16 cellular contexts compared by ENCODE assay signal in the genomic region with DNA sequence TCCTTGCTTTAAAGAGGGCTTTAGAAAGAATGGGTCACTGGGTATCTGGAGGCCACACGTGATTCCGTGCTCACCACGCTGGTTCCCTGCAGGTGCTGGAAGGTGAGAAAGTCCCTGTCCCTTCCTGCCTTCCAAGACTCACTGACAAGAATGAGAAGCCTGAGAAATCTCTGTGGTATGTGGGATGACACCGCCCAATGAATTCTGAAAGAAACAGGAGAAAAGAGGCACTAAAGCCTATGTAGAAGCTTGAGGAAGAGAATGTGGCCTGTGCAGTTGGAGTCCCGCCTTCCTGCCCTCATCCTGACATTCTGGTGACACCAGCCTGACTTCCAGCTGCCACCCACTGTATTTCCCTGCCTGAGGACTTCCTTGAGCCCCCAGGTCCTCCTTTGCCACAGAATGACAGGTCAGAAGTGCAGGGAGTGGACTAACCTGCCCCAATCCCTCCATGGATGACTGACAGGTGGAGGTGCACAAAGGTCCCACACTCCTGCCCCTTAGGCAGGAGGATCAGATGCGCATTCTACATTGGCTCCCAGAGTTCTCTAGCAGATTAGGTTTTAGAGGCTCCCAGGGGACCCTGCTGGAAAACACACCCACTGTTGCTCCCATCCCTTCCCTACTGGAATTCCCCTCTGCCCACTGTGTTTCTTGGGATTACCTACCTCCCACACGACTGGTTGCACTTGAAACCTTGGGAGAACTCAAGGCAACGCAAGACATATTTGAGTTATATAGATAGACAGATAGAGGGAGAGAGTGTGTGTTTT. TPM values are rescaled to one million over a fixed set of nuclear protein-coding genes. Genes with fewer than 3 reads are reported as not detected.
A peak's percentile ranks its signal among the peaks of the same experiment; 100 is the strongest.
DNase-seq lines count a peak whose midpoint lies in the region; ATAC-seq and TF ChIP-seq lines count a peak whose summit lies in the region.
"Had no signal": no experiment of that assay in that cellular context is flagged by ENCODE, and none has a peak within 500 bp of the region (broad histone marks: within the 10 kb centered on the region; RNA-seq: fewer than 3 reads in every experiment).

No MANE protein-coding gene starts in this region.

- no peak for ATAC-seq in HG03039 (IDR thresholded peaks at IDR 0.05; ENCODE audit: unreplicated experiment)
- no peak for ATAC-seq in GM19324 (IDR thresholded peaks at IDR 0.05; ENCODE audit: low FRiP score, unreplicated experiment)
- ATAC-seq: effector memory CD8-positive, alpha-beta T cell; heart right ventricle; natural killer cell had no signal

- DNase-seq in A172 (ENCODE audit: low spot score), result peak; percentile 30
- DNase-seq in HEK293T (ENCODE audit: extremely low spot score), result no peak
- DNase-seq in SW480 (ENCODE audit: low spot score), result peak; percentile 6
- peak; percentile 77 for DNase-seq in islet precursor cell
- DNase-seq in DMS53 treated with DMSO at 0.1 percent for 48 hours (lab: John Stamatoyannopoulos, UW; ENCODE audit: unreplicated experiment), result no peak
- DNase-seq in NCI-H1436 (lab: John Stamatoyannopoulos, UW), result no peak
- DNase-seq: activated CD4-positive, alpha-beta T cell treated with anti-CD3 and anti-CD28 coated beads for 4 hours; activated CD8-positive, alpha-beta memory T cell treated with anti-CD3 and anti-CD28 coated beads, Interleukin-2, amount 50 U/mL, for 4 hours; cerebellar nuclear complex; effector memory CD8-positive, alpha-beta T cell; GOT3; heart right ventricle; natural killer cell; NCI-H146 had no signal

- POLR2A ChIA-PET in HEK293T (lab: Yijun Ruan, JAX), result interaction anchor here (0.8 kb wide), 1 partner anchor 23 kb away, joined by 3 read pairs; no protein-coding TSS in a partner anchor

- CTCF ChIA-PET in HEK293T (lab: Yijun Ruan, JAX), result no interaction called here

TF ChIP-seq in HEK293T, 16 proteins besides CTCF, POLR2A, EP300 and RAD21:
- TF ChIP-seq, protein P1, sequence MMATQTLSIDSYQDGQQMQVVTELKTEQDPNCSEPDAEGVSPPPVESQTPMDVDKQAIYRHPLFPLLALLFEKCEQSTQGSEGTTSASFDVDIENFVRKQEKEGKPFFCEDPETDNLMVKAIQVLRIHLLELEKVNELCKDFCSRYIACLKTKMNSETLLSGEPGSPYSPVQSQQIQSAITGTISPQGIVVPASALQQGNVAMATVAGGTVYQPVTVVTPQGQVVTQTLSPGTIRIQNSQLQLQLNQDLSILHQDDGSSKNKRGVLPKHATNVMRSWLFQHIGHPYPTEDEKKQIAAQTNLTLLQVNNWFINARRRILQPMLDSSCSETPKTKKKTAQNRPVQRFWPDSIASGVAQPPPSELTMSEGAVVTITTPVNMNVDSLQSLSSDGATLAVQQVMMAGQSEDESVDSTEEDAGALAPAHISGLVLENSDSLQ (IDR thresholded peaks at IDR 0.05), result peak; percentile 29; the same call in 1 of the 2 replicates
- no peak for TF ChIP-seq L3MBTL2 (conservative IDR thresholded peaks at IDR 0.05)

RNA-seq across cellular contexts. Expression of gene TENT4B, which starts 38.6 kb away (rescaled TPM):
- 7.4 and 11.2 TPM in 2 replicates for total RNA-seq in A172 (2014; rRNA removed; shearing (Covaris generic))

RNA-seq across cellular contexts. Expression of gene HEATR3, which starts 48.8 kb away (rescaled TPM):
- total RNA-seq in A172 (2014; rRNA removed; shearing (Covaris generic)), result 27.2 and 38.7 TPM in 2 replicates

Comparison
In these comparisons a context has a peak if more than half of its experiments do, and no peak if none do; other contexts are left out.
1. DNase-seq: peak in A172 (single experiment), SW480 (single experiment) and islet precursor cell (single experiment); none in HEK293T (single experiment), DMS53 treated with DMSO at 0.1 percent for 48 hours (single experiment) and NCI-H1436 (single experiment).